13 cellular contexts compared by ENCODE assay signal in genomic region chr10:36254191-36254590, GRCh38.
DNase-seq lines count a peak whose midpoint lies in the region; ATAC-seq and TF ChIP-seq lines count a peak whose summit lies in the region.
"Had no signal": no experiment of that assay in that cellular context is flagged by ENCODE, and none has a peak within 500 bp of the region (broad histone marks: within the 10 kb centered on the region; RNA-seq: fewer than 3 reads in every experiment).

No MANE protein-coding gene starts in this region.

- no peak overlapping the region for H3K14ac ChIP-seq in mesenchymal stem cell (ENCODE audit: low read length in 2 of 2)

- H3K9ac ChIP-seq in SK-N-SH, result no peak overlapping the region
- H3K9ac ChIP-seq in mesenchymal stem cell (ENCODE audit: low read length), result no peak overlapping the region

- no peak overlapping the region for H3K27ac ChIP-seq in SK-N-SH (ENCODE audit: low read depth in 2 of 2, low read length in 1 of 2)
- no peak overlapping the region for H3K27ac ChIP-seq in mesenchymal stem cell (ENCODE audit: low read length, poor library complexity, severe bottlenecking)
- H3K27ac ChIP-seq: spleen had no signal

- H3K79me1 ChIP-seq in mesenchymal stem cell (replicated peaks; ENCODE audit: low read length, poor library complexity, severe bottlenecking), result no peaks in the 10 kb centered on the region

- no peak overlapping the region for H3K4me3 ChIP-seq in SK-N-SH (ENCODE audit: low read depth in 2 of 2, low read length in 1 of 2)
- H3K4me3 ChIP-seq in epithelial cell of esophagus (ENCODE audit: low read length), result no peak overlapping the region
- no peak overlapping the region for H3K4me3 ChIP-seq in mesenchymal stem cell (ENCODE audit: insufficient read depth in 1 of 2, low read depth in 1 of 2, low read length in 2 of 2)
- H3K4me3 ChIP-seq: spleen had no signal

- H4K91ac ChIP-seq in mesenchymal stem cell (ENCODE audit: low read length), result no peak overlapping the region

- no peaks in the 10 kb centered on the region for H3F3A ChIP-seq in SK-N-SH (replicated peaks; ENCODE audit: insufficient read depth)

- no peaks in the 10 kb centered on the region for H3K79me2 ChIP-seq in SK-N-SH (ENCODE audit: insufficient read depth)

- H3K9me2 ChIP-seq in SK-N-SH, result no peaks in the 10 kb centered on the region

- H2BK5ac ChIP-seq in mesenchymal stem cell (ENCODE audit: low read depth, low read length, poor library complexity, severe bottlenecking), result no peak overlapping the region

- POLR2A ChIA-PET in SK-N-SH (lab: Yijun Ruan, JAX), result no interaction called here

- TF ChIP-seq CTCF in SK-N-SH (IDR thresholded peaks at IDR 0.05), result no peak
- TF ChIP-seq CTCF in epithelial cell of esophagus (IDR thresholded peaks at IDR 0.05; ENCODE audit: insufficient read depth, low read depth, low read length, missing control alignments), result no peak

- WGBS in SK-N-SH (ENCODE audit: low lambda C conversion rate), result 24% methylated on average over 3 of the region's 3 CpGs
- 21% methylated on average over 1 of the region's 3 CpGs for WGBS in mesenchymal stem cell

- H3K4me2 ChIP-seq in SK-N-SH (no peak overlapping the region), mesenchymal stem cell (ENCODE audit: low read length, poor library complexity, severe bottlenecking) (no peak overlapping the region)

- H3K9me3 ChIP-seq in SK-N-SH (no peaks in the 10 kb centered on the region), mesenchymal stem cell (ENCODE audit: control insufficient read depth, low read length) (no peaks in the 10 kb centered on the region)
- H3K9me3 ChIP-seq: spleen had no signal

- H4K20me1 ChIP-seq in SK-N-SH (ENCODE audit: insufficient read depth), result no peaks in the 10 kb centered on the region

- CTCF ChIA-PET in SK-N-SH (lab: Yijun Ruan, JAX), result no interaction called here

- no peak overlapping the region for H4K8ac ChIP-seq in mesenchymal stem cell (ENCODE audit: low read length)

- no peaks in the 10 kb centered on the region for H3K36me3 ChIP-seq in SK-N-SH (replicated peaks in 1 of 2; ENCODE audit: control insufficient read depth in 1 of 2, insufficient read depth in 2 of 2, low read length in 1 of 2)
- H3K36me3 ChIP-seq in mesenchymal stem cell (ENCODE audit: control insufficient read depth in 1 of 2, insufficient read depth in 2 of 2, low read depth in 1 of 2, low read length in 2 of 2), result no peaks in the 10 kb centered on the region
- H3K36me3 ChIP-seq: spleen had no signal

- H2BK120ac ChIP-seq in mesenchymal stem cell (ENCODE audit: low read depth, low read length), result no peak overlapping the region

- H3K27me3 ChIP-seq in SK-N-SH (ENCODE audit: insufficient read depth) (no peaks in the 10 kb centered on the region), mesenchymal stem cell (ENCODE audit: control insufficient read depth in 1 of 2, insufficient read depth in 1 of 2, low read length in 2 of 2) (no peaks in the 10 kb centered on the region)
- H3K27me3 ChIP-seq: spleen had no signal

- H3K18ac ChIP-seq in mesenchymal stem cell (ENCODE audit: low read depth in 1 of 2, low read length in 2 of 2), result no peak overlapping the region

- DNase-seq in SK-N-SH (no peak), epithelial cell of esophagus (ENCODE audit: low read depth) (peak; percentile 65), mesenchymal stem cell (peak; percentile 53), NCI-H2081 treated with DMSO at 0.1 percent for 48 hours (lab: John Stamatoyannopoulos, UW) (no peak)
- DNase-seq in activated effector memory CD4-positive, alpha-beta T cell treated with Interleukin-2 at 50 U/mL for 16 hours, result no peak
- DNase-seq: activated CD4-positive, CD25-positive, alpha-beta regulatory T cell treated with anti-CD3 and anti-CD28 coated beads, Interleukin-2, amount 50 U/mL, for 72 hours; DMS53; NCI-H2107; SHP77; spleen had no signal

- no peak overlapping the region for H2AK5ac ChIP-seq in mesenchymal stem cell (ENCODE audit: low read length, severe bottlenecking)

- H3K4ac ChIP-seq in mesenchymal stem cell (ENCODE audit: low read depth in 1 of 2, low read length in 2 of 2), result no peak overlapping the region

- no peak for TF ChIP-seq EP300 in SK-N-SH (IDR thresholded peaks at IDR 0.05; ENCODE audit: borderline replicate concordance in 1 of 2, low read depth in 1 of 2, low read length in 1 of 2)

- no peak overlapping the region for H2AFZ ChIP-seq in SK-N-SH (ENCODE audit: low read depth)
- H2AFZ ChIP-seq in mesenchymal stem cell (ENCODE audit: low read depth, low read length), result no peak overlapping the region

- no peak overlapping the region for H2BK12ac ChIP-seq in mesenchymal stem cell (ENCODE audit: low read length in 2 of 2)

- ATAC-seq in SK-N-SH treated with all-trans-retinoic acid at 6 μM for 48 hours (no peak), HG03039 (IDR thresholded peaks at IDR 0.05; ENCODE audit: unreplicated experiment) (no peak), HG02588 (IDR thresholded peaks at IDR 0.05; ENCODE audit: unreplicated experiment) (no peak)

- H2BK15ac ChIP-seq in mesenchymal stem cell (ENCODE audit: low read depth, poor library complexity, severe bottlenecking), result no peak overlapping the region

- no peak overlapping the region for H3K23ac ChIP-seq in mesenchymal stem cell (ENCODE audit: low read length in 2 of 2)

- H3K4me1 ChIP-seq in SK-N-SH (ENCODE audit: control insufficient read depth in 1 of 2, insufficient read depth in 2 of 2, low read depth in 1 of 2, low read length in 1 of 2), result peaks cover 3 to 13% of the 10 kb centered on the region in 2 experiments; a peak in 2 of 4 replicates
- no peaks in the 10 kb centered on the region for H3K4me1 ChIP-seq in mesenchymal stem cell (ENCODE audit: control insufficient read depth, insufficient read depth, low read depth, low read length)
- H3K4me1 ChIP-seq: spleen had no signal

- no peak for TF ChIP-seq RAD21 in SK-N-SH (IDR thresholded peaks at IDR 0.05; ENCODE audit: low read length)

TF ChIP-seq in SK-N-SH, 30 proteins besides CTCF, POLR2A, EP300 and RAD21:
- peak; percentile 64 for TF ChIP-seq NFIC (IDR thresholded peaks at IDR 0.05; ENCODE audit: borderline replicate concordance)
- no peak for TF ChIP-seq ELF1 (IDR thresholded peaks at IDR 0.05)
- no peak for TF ChIP-seq RFX5 (IDR thresholded peaks at IDR 0.05; ENCODE audit: low read length)
- TF ChIP-seq EZH2phosphoT487 (IDR thresholded peaks at IDR 0.05; ENCODE audit: borderline replicate concordance, low read depth), result no peak
- TF ChIP-seq USF1 (IDR thresholded peaks at IDR 0.05; ENCODE audit: borderline replicate concordance, low read depth), result no peak
- no peak for TF ChIP-seq MAX (IDR thresholded peaks at IDR 0.05; ENCODE audit: low read depth)
- no peak for TF ChIP-seq PBX3 (IDR thresholded peaks at IDR 0.05)

TF ChIP-seq in SK-N-SH treated with all-trans-retinoic acid at 6 μM for 48 hours, 23 proteins besides CTCF, POLR2A, EP300 and RAD21 (continues in another document):
- TF ChIP-seq TSHZ2 (CRISPR knock-in tag; IDR thresholded peaks at IDR 0.05) (no peak), ZNF8 (CRISPR knock-in tag; IDR thresholded peaks at IDR 0.05) (no peak), TCF4 (CRISPR knock-in tag; IDR thresholded peaks at IDR 0.05; ENCODE audit: borderline replicate concordance) (no peak), TOX (CRISPR knock-in tag; IDR thresholded peaks at IDR 0.05; ENCODE audit: borderline replicate concordance) (no peak), RARB (CRISPR knock-in tag; IDR thresholded peaks at IDR 0.05) (no peak), ZNF565 (CRISPR knock-in tag; conservative IDR thresholded peaks at IDR 0.05; ENCODE audit: low read depth) (no peak), PATZ1 (CRISPR knock-in tag; IDR thresholded peaks at IDR 0.05; ENCODE audit: borderline replicate concordance) (no peak), ZFP30 (CRISPR knock-in tag; IDR thresholded peaks at IDR 0.05) (no peak), ARNTL (CRISPR knock-in tag; IDR thresholded peaks at IDR 0.05; ENCODE audit: borderline replicate concordance, low read depth) (no peak), SNAI2 (CRISPR knock-in tag; IDR thresholded peaks at IDR 0.05) (no peak), PPARA (CRISPR knock-in tag; IDR thresholded peaks at IDR 0.05; ENCODE audit: borderline replicate concordance) (no peak), BACH2 (CRISPR knock-in tag; IDR thresholded peaks at IDR 0.05; ENCODE audit: borderline replicate concordance) (no peak)

Comparison
In these comparisons a context has a peak if more than half of its experiments do, and no peak if none do; other contexts are left out.
1. DNase-seq: peak in epithelial cell of esophagus (single experiment) and mesenchymal stem cell (single experiment); none in SK-N-SH (single experiment), activated effector memory CD4-positive, alpha-beta T cell treated with Interleukin-2 at 50 U/mL for 16 hours (single experiment) and NCI-H2081 treated with DMSO at 0.1 percent for 48 hours (single experiment).